Comparison of ENCODE assay signal across 20 cellular contexts in genomic region chr5:176341325-176342198, GRCh38.
"Had no signal": no experiment of that assay in that cellular context is flagged by ENCODE, and none has a peak within 500 bp of the region (broad histone marks: within the 10 kb centered on the region; RNA-seq: fewer than 3 reads in every experiment).

No MANE protein-coding gene starts in this region.

- H3K4me3 Mint-ChIP-seq: brain; dendritic cell treated with granulocyte-macrophage colony-stimulating factor and Interleukin-4, amounts not matched to agents 40 ng/mL and 50 ng/mL, for 4 days; immature natural killer cell; stimulated activated memory B cell treated with anti-CD40 and anti-IgM and Interleukin-4, amounts not matched to agents 10 μg/mL and 1 μg/mL and 100 μg/mL, for 72 hours had no signal

- H3K27me3 Mint-ChIP-seq: dendritic cell treated with granulocyte-macrophage colony-stimulating factor and Interleukin-4, amounts not matched to agents 40 ng/mL and 50 ng/mL, for 4 days; stimulated activated memory B cell treated with anti-CD40 and anti-IgM and Interleukin-4, amounts not matched to agents 10 μg/mL and 1 μg/mL and 100 μg/mL, for 72 hours had no signal

- H3K27ac ChIP-seq: pancreas, tibial artery, uterus, VCaP had no signal

- H3K27me3 ChIP-seq: pancreas, tibial artery, uterus had no signal

- FAIRE-seq: pancreas had no signal

- H3K4me1 Mint-ChIP-seq: brain; immature natural killer cell; stimulated activated memory B cell treated with anti-CD40 and anti-IgM and Interleukin-4, amounts not matched to agents 10 μg/mL and 1 μg/mL and 100 μg/mL, for 72 hours had no signal

- ATAC-seq: pancreas; stimulated activated memory B cell treated with anti-CD40 and anti-IgM and Interleukin-4, amounts not matched to agents 10 μg/mL and 1 μg/mL and 100 μg/mL, for 72 hours had no signal

- DNase-seq: activated CD4-positive, alpha-beta T cell treated with anti-CD3 and anti-CD28 coated beads for 1 hour; activated CD4-positive, alpha-beta T cell treated with anti-CD3 and anti-CD28 coated beads, Interleukin-2, amount 50 U/mL, for 4 hours; activated naive CD4-positive, alpha-beta T cell treated with anti-CD3 and anti-CD28 coated beads, Interleukin-2, amount 50 U/mL, for 16 hours; amygdala; effector memory CD4-positive, alpha-beta T cell; foreskin melanocyte; head of caudate nucleus; immature natural killer cell; midbrain; pancreas; stimulated activated CD4-positive, alpha-beta T cell treated with anti-CD3 and anti-CD28 coated beads, Interleukin-12 subunit alpha, Interleukin-12 subunit beta, amount 100 ng/mL, for 4 hours; stimulated activated CD4-positive, alpha-beta T cell treated with anti-CD3 and anti-CD28 coated beads, Interleukin-2, amount 100 ng/mL, for 24 hours; T-helper 9 cell; tibial artery; uterus had no signal

- H3K4me1 ChIP-seq: pancreas, tibial artery, uterus had no signal

- H3K27ac Mint-ChIP-seq: dendritic cell treated with granulocyte-macrophage colony-stimulating factor and Interleukin-4, amounts not matched to agents 40 ng/mL and 50 ng/mL, for 4 days had no signal

- H3K9me3 ChIP-seq: pancreas, tibial artery, uterus had no signal

- H3K36me3 ChIP-seq: uterus had no signal

- H3K4me3 ChIP-seq: lung, pancreas, tibial artery, uterus had no signal

- H3K9me3 Mint-ChIP-seq: brain; dendritic cell treated with granulocyte-macrophage colony-stimulating factor and Interleukin-4, amounts not matched to agents 40 ng/mL and 50 ng/mL, for 4 days; immature natural killer cell; stimulated activated memory B cell treated with anti-CD40 and anti-IgM and Interleukin-4, amounts not matched to agents 10 μg/mL and 1 μg/mL and 100 μg/mL, for 72 hours had no signal
